ENCODE assay signal across 38 cellular contexts in genomic region chr2:131322209-131322608, GRCh38. TPM values are rescaled to one million over a fixed set of nuclear protein-coding genes. Genes with fewer than 3 reads are reported as not detected.
"Had no signal": no experiment of that assay in that cellular context is flagged by ENCODE, and none has a peak within 500 bp of the region (broad histone marks: within the 10 kb centered on the region; RNA-seq: fewer than 3 reads in every experiment).

No MANE protein-coding gene starts in this region.

- H3K4me3 ChIP-seq: MG63 had no signal

- DNase-seq: Kasumi-1, MG63, MM.1S, MV-4-11, NCI-H1048, NCI-H1092, NCI-H1092 treated with DMSO at 0.1 percent for 48 hours, NCI-H1105, NCI-H1105 treated with DMSO at 0.1 percent for 48 hours, NCI-H1417, NCI-H1417 treated with DMSO at 0.1 percent for 48 hours, NCI-H1436, NCI-H1436 treated with DMSO at 0.1 percent for 48 hours, NCI-H146, NCI-H1694, NCI-H1694 treated with DMSO at 0.1 percent for 48 hours, NCI-H187, NCI-H187 treated with DMSO at 0.1 percent for 48 hours, NCI-H1930, NCI-H2029, NCI-H2029 treated with DMSO at 0.1 percent for 48 hours, NCI-H2081, NCI-H2081 treated with DMSO at 0.1 percent for 48 hours, NCI-H2107, NCI-H2171, NCI-H2171 treated with DMSO at 0.1 percent for 48 hours, NCI-H2227 treated with DMSO at 0.1 percent for 48 hours, NCI-H226, NCI-H345, NCI-H446, NCI-H446 treated with DMSO at 0.1 percent for 48 hours, NCI-H510A, NCI-H510A treated with DMSO at 0.1 percent for 48 hours, NCI-H524, NCI-H524 treated with DMSO at 0.1 percent for 48 hours had no signal

- H3K9me3 ChIP-seq: MG63 had no signal

- H3K36me3 ChIP-seq: MG63 had no signal

RNA-seq across cellular contexts. Expression of gene RAB6D, which starts 41.8 kb away (rescaled TPM):
- total RNA-seq: LHCN-M2, M059J, MCF 10A had no signal
